Comparison of ENCODE assay signal across 1 cellular context in genomic region chr10:3785251-3785848, GRCh38.
TF ChIP-seq lines count a peak whose summit lies in the region.

No MANE protein-coding gene starts in this region.

TF ChIP-seq in H1, 55 proteins besides CTCF, POLR2A, EP300 and RAD21 (continued from another document):
- TF ChIP-seq CHD7 (IDR thresholded peaks at IDR 0.05; ENCODE audit: insufficient replicate concordance, low read length) (no peak), FOSL1 (IDR thresholded peaks at IDR 0.05; ENCODE audit: insufficient read depth, low read depth, low read length) (no peak), SUZ12 (IDR thresholded peaks at IDR 0.05; ENCODE audit: low read length) (no peak), CEBPB (IDR thresholded peaks at IDR 0.05; ENCODE audit: low read depth, low read length) (no peak), TEAD4 (IDR thresholded peaks at IDR 0.05; ENCODE audit: low read depth, low read length) (no peak), SP1 (IDR thresholded peaks at IDR 0.05; ENCODE audit: low read depth, low read length) (peak; percentile 95), CHD1 (IDR thresholded peaks at IDR 0.05; ENCODE audit: low read depth, low read length) (no peak), RBBP5 (IDR thresholded peaks at IDR 0.05; ENCODE audit: borderline replicate concordance, low read depth, low read length) (no peak), NANOG (IDR thresholded peaks at IDR 0.05; ENCODE audit: insufficient read depth, low read depth, low read length, poor library complexity, severe bottlenecking) (peak; percentile 7), TBP (IDR thresholded peaks at IDR 0.05; ENCODE audit: low read depth, low read length) (peak; percentile 96), SIX5 (IDR thresholded peaks at IDR 0.05; ENCODE audit: low read depth, low read length) (no peak), CBX8 (IDR thresholded peaks at IDR 0.05; ENCODE audit: borderline replicate concordance, low read depth, low read length) (no peak), ATF3 (IDR thresholded peaks at IDR 0.05; ENCODE audit: insufficient read depth, low read depth, low read length) (0 out of 2 replicates have a peak, but pooled peaks have one; percentile 30), SRF (IDR thresholded peaks at IDR 0.05; ENCODE audit: low read depth, low read length) (no peak), TCF12 (IDR thresholded peaks at IDR 0.05; ENCODE audit: low read depth, low read length) (no peak), NRF1 (IDR thresholded peaks at IDR 0.05; ENCODE audit: low read depth, low read length) (no peak), TAF1 (IDR thresholded peaks at IDR 0.05; ENCODE audit: low read depth, low read length) (peak; percentile 97), RNF2 (IDR thresholded peaks at IDR 0.05; ENCODE audit: borderline replicate concordance, low read depth, low read length, missing control alignments, poor library complexity, severe bottlenecking) (no peak), SIN3A (conservative IDR thresholded peaks at IDR 0.05 in 1 of 2, IDR thresholded peaks at IDR 0.05 in 1 of 2; ENCODE audit: low read depth in 1 of 2, low read length in 2 of 2) (no peak; a peak in 1 of 4 replicates), EGR1 (IDR thresholded peaks at IDR 0.05; ENCODE audit: borderline replicate concordance, low read depth, low read length) (no peak), POLR2AphosphoS5 (IDR thresholded peaks at IDR 0.05; ENCODE audit: low read depth, low read length) (no peak; the same call in none of the 2 replicates), SAP30 (IDR thresholded peaks at IDR 0.05; ENCODE audit: insufficient read depth, insufficient replicate concordance, low read length) (no peak), SP2 (IDR thresholded peaks at IDR 0.05; ENCODE audit: low read length) (no peak), SIRT6 (IDR thresholded peaks at IDR 0.05; ENCODE audit: low read length) (no peak), SP4 (IDR thresholded peaks at IDR 0.05; ENCODE audit: low read length) (no peak), CREB1 (IDR thresholded peaks at IDR 0.05) (peak; percentile 80), KDM1A (IDR thresholded peaks at IDR 0.05; ENCODE audit: borderline replicate concordance, low read length) (no peak), MAX (IDR thresholded peaks at IDR 0.05) (no peak), POU5F1 (IDR thresholded peaks at IDR 0.05; ENCODE audit: low read depth, low read length) (no peak), BRCA1 (IDR thresholded peaks at IDR 0.05; ENCODE audit: low read depth, low read length) (no peak), BACH1 (IDR thresholded peaks at IDR 0.05; ENCODE audit: low read length) (no peak), TAF7 (optimal IDR thresholded peaks at IDR 0.05; ENCODE audit: borderline replicate concordance, low read depth, low read length) (peak; percentile 91), ATF2 (IDR thresholded peaks at IDR 0.05; ENCODE audit: low read length) (peak; percentile 99), EZH2 (IDR thresholded peaks at IDR 0.05; ENCODE audit: low read depth, low read length, severe bottlenecking) (no peak), CTBP2 (IDR thresholded peaks at IDR 0.05; ENCODE audit: borderline replicate concordance, insufficient read depth, insufficient read length, low read length) (no peak), JUN (IDR thresholded peaks at IDR 0.05; ENCODE audit: low read depth, low read length) (peak; percentile 88), JUND (IDR thresholded peaks at IDR 0.05; ENCODE audit: low read length) (peak; percentile 90), PHF8 (conservative IDR thresholded peaks at IDR 0.05; ENCODE audit: low read depth, low read length) (peak; percentile 72), RFX5 (IDR thresholded peaks at IDR 0.05; ENCODE audit: borderline replicate concordance, low read depth, low read length) (no peak), YY1 (IDR thresholded peaks at IDR 0.05; ENCODE audit: low read depth, low read length) (no peak), ZNF274 (IDR thresholded peaks at IDR 0.05; ENCODE audit: borderline replicate concordance, extremely low read depth, low read length) (no peak), HDAC2 (IDR thresholded peaks at IDR 0.05; ENCODE audit: borderline replicate concordance in 1 of 2, low read depth in 2 of 2, low read length in 2 of 2) (no peak)
- TF ChIP-seq, protein P1, sequence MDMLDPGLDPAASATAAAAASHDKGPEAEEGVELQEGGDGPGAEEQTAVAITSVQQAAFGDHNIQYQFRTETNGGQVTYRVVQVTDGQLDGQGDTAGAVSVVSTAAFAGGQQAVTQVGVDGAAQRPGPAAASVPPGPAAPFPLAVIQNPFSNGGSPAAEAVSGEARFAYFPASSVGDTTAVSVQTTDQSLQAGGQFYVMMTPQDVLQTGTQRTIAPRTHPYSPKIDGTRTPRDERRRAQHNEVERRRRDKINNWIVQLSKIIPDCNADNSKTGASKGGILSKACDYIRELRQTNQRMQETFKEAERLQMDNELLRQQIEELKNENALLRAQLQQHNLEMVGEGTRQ (IDR thresholded peaks at IDR 0.05; ENCODE audit: low read length) = no peak; the same call in 1 of the 2 replicates
